In genomic region chr2:176553685-176554106, GRCh38 we compare ENCODE assay signal across 9 cellular contexts.
DNase-seq lines count a peak whose midpoint lies in the region; ATAC-seq, FAIRE-seq and TF ChIP-seq lines count a peak whose summit lies in the region.
"Had no signal": no experiment of that assay in that cellular context is flagged by ENCODE, and none has a peak within 500 bp of the region (broad histone marks: within the 10 kb centered on the region; RNA-seq: fewer than 3 reads in every experiment).

No MANE protein-coding gene starts in this region.

- H3K27me3 ChIP-seq in HAP-1 (ENCODE audit: low read depth) (peaks cover 46% of the 10 kb centered on the region), tibial nerve (peaks cover 0 to 12% of the 10 kb centered on the region in 2 donors)

- TF ChIP-seq CTCF in fibroblast of villous mesenchyme (IDR thresholded peaks at IDR 0.05; ENCODE audit: insufficient read depth, low read depth, low read length) (no peak), nephron (IDR thresholded peaks at IDR 0.05; ENCODE audit: unreplicated experiment in 3 of 3) (peak in 1 of 3 experiments; percentile 16), tibial nerve (IDR thresholded peaks at IDR 0.05) (peak in 3 of 5 experiments; percentile 7 to 28 (median 11))

- WGBS in tibial nerve, 2 donors: 1% methylated on average over 16 of the region's 16 CpGs

- peak overlapping the region; percentile 14 for H3K4me3 ChIP-seq in HAP-1
- H3K4me3 ChIP-seq in fibroblast of villous mesenchyme (ENCODE audit: low read depth, low read length): peak overlapping the region; percentile 59
- peak overlapping the region; percentile 32 to 50 (median 40) for H3K4me3 ChIP-seq in tibial nerve

- no peaks in the 10 kb centered on the region for H3K36me3 ChIP-seq in HAP-1 (replicated peaks)
- no peaks in the 10 kb centered on the region for H3K36me3 ChIP-seq in tibial nerve
- H3K36me3 ChIP-seq: neutrophil had no signal

- TF ChIP-seq POLR2A in tibial nerve (IDR thresholded peaks at IDR 0.05): no peak

- in situ Hi-C loops in HAP-1 (cut with MboI; ENCODE audit: low sequenced_read_pairs): loop anchor here (10.0 kb wide), 1 partner anchor 429 kb away; the partner anchor contains the start of genes HOXD8 and HOXD9

- DNase-seq in HAP-1 (ENCODE audit: low spot score in 2 of 2) (peak in 1 of 2 experiments; percentile 51), NCI-H774 (lab: John Stamatoyannopoulos, UW) (peak; percentile 47), fibroblast of villous mesenchyme (ENCODE audit: low read depth) (peak; percentile 37), tibial nerve (ENCODE audit: low spot score in 2 of 2) (peak; percentile 12 to 42), islet precursor cell (no peak)
- DNase-seq in activated T-cell treated with anti-CD3 and anti-CD28 coated beads, Interleukin-2, amount 50 U/mL, for 72 hours: peak; percentile 24 to 43

- TF ChIP-seq EP300 in tibial nerve (IDR thresholded peaks at IDR 0.05): peak in 1 of 2 donors; percentile 5

- no peaks in the 10 kb centered on the region for H3K9me3 Mint-ChIP-seq in activated T-cell treated with anti-CD3 and anti-CD28 coated beads, Interleukin-2, amount 50 U/mL, for 72 hours
- no peaks in the 10 kb centered on the region for H3K9me3 Mint-ChIP-seq in nephron

- H3K4me1 ChIP-seq in HAP-1 (peaks cover 4% of the 10 kb centered on the region; the same call in 1 of the 2 replicates), tibial nerve (peaks cover 0 to 24% (median 6%) of the 10 kb centered on the region in 4 donors)

- H3K9me3 ChIP-seq in HAP-1 (no peaks in the 10 kb centered on the region), tibial nerve (no peaks in the 10 kb centered on the region)
- H3K9me3 ChIP-seq: neutrophil had no signal

- ATAC-seq in activated T-cell treated with anti-CD3 and anti-CD28 coated beads, Interleukin-2, amount 50 U/mL, for 72 hours (replicated peaks in 1 of 2): peak; percentile 65 to 77

- H3K36me3 Mint-ChIP-seq in activated T-cell treated with anti-CD3 and anti-CD28 coated beads, Interleukin-2, amount 50 U/mL, for 72 hours (ENCODE audit: insufficient read depth in 2 of 2): no peaks in the 10 kb centered on the region
- H3K36me3 Mint-ChIP-seq in nephron (ENCODE audit: low read depth): no peaks in the 10 kb centered on the region

- peak overlapping the region; percentile 61 to 78 (median 70) for H3K27ac ChIP-seq in tibial nerve
- H3K27ac ChIP-seq: neutrophil had no signal

- H3K4me3 Mint-ChIP-seq in activated T-cell treated with anti-CD3 and anti-CD28 coated beads, Interleukin-2, amount 50 U/mL, for 72 hours: peak overlapping the region; percentile 85 to 90
- peak overlapping the region; percentile 82 to 88 (median 85) for H3K4me3 Mint-ChIP-seq in nephron

- H3K4me1 Mint-ChIP-seq in activated T-cell treated with anti-CD3 and anti-CD28 coated beads, Interleukin-2, amount 50 U/mL, for 72 hours (ENCODE audit: low read depth): peaks cover 13% of the 10 kb centered on the region
- peaks cover 27% of the 10 kb centered on the region for H3K4me1 Mint-ChIP-seq in nephron

- H3K27ac Mint-ChIP-seq in activated T-cell treated with anti-CD3 and anti-CD28 coated beads, Interleukin-2, amount 50 U/mL, for 72 hours: no peak overlapping the region
- H3K27ac Mint-ChIP-seq in nephron: peak overlapping the region; percentile 90 to 96 (median 92)

- H3K27me3 Mint-ChIP-seq in activated T-cell treated with anti-CD3 and anti-CD28 coated beads, Interleukin-2, amount 50 U/mL, for 72 hours (ENCODE audit: low read depth): peaks cover 58% of the 10 kb centered on the region
- H3K27me3 Mint-ChIP-seq in nephron (ENCODE audit: low read depth): peaks cover 5% of the 10 kb centered on the region

- peak; percentile 95 for FAIRE-seq in A204.1 (lab: Jason Lieb, UNC)
